9 cellular contexts compared by ENCODE assay signal in genomic region chr12:12533238-12533829, GRCh38. TPM values are rescaled to one million over a fixed set of nuclear protein-coding genes. Genes with fewer than 3 reads are reported as not detected.
A peak's percentile ranks its signal among the peaks of the same experiment; 100 is the strongest.
DNase-seq lines count a peak whose midpoint lies in the region; ATAC-seq, FAIRE-seq and TF ChIP-seq lines count a peak whose summit lies in the region.
"Had no signal": no experiment of that assay in that cellular context is flagged by ENCODE, and none has a peak within 500 bp of the region (broad histone marks: within the 10 kb centered on the region; RNA-seq: fewer than 3 reads in every experiment).

No MANE protein-coding gene starts in this region.

- ATAC-seq in T-cell (replicated peaks in 1 of 4) = no peak
- ATAC-seq in HG03108 (IDR thresholded peaks at IDR 0.05; ENCODE audit: unreplicated experiment) = no peak

- CTCF ChIA-PET in T-cell (lab: Charles Lee) = interaction anchor here in 1 of 2 donors (0.6 to 1.2 kb wide), 6 partner anchors 11 to 566 kb away, joined by 3 to 7 read pairs (median 3); no protein-coding TSS in a partner anchor
- CTCF ChIA-PET in HEK293T (lab: Yijun Ruan, JAX) = interaction anchor here (0.7 to 1.0 kb wide), 2 partner anchors 22 to 139 kb away, joined by 3 read pairs; no protein-coding TSS in a partner anchor

- H3K36me3 ChIP-seq in left ventricle myocardium inferior = no peaks in the 10 kb centered on the region
- H3K36me3 ChIP-seq in small intestine (ENCODE audit: control insufficient read depth in 2 of 2, insufficient read depth in 2 of 2, low read length in 2 of 2) = no peaks in the 10 kb centered on the region

- H3K27me3 Mint-ChIP-seq in T-cell = no peaks in the 10 kb centered on the region

- TF ChIP-seq CTCF in left ventricle myocardium inferior (IDR thresholded peaks at IDR 0.05; ENCODE audit: borderline replicate concordance) = no peak

- POLR2A ChIA-PET in T-cell (lab: Charles Lee) = interaction anchor here (0.6 to 1.0 kb wide), 5 partner anchors 13 to 164 kb away, joined by 3 to 7 read pairs (median 3); no protein-coding TSS in a partner anchor
- POLR2A ChIA-PET in HEK293T (lab: Yijun Ruan, JAX) = no interaction called here

- H3K36me3 Mint-ChIP-seq in T-cell = peaks cover 12% of the 10 kb centered on the region

- H3K27ac Mint-ChIP-seq in T-cell = peak overlapping the region; percentile 83 to 84

- no peak overlapping the region for H3K4me3 Mint-ChIP-seq in T-cell

- H3K4me1 ChIP-seq in left ventricle myocardium inferior (peaks cover 66% of the 10 kb centered on the region), small intestine (ENCODE audit: control insufficient read depth in 2 of 2, insufficient read depth in 1 of 2, low read depth in 1 of 2, low read length in 1 of 2) (peaks cover 3 to 5% of the 10 kb centered on the region in 2 donors)

- no peaks in the 10 kb centered on the region for H3K9me3 Mint-ChIP-seq in T-cell

- WGBS in small intestine, 3 donors = 24 to 49% (median 35%) methylated on average over 6 of the region's 6 CpGs

- no peak for FAIRE-seq in small intestine (lab: Jason Lieb, UNC)
- FAIRE-seq: A204.1 had no signal

- H3K27ac ChIP-seq in left ventricle myocardium inferior (replicated peaks) (peak overlapping the region; percentile 80), small intestine (ENCODE audit: low read depth in 1 of 2, low read length in 1 of 2) (peak overlapping the region; percentile 67 to 71)

- intact Hi-C loops in left ventricle myocardium inferior (cut with micrococcal nuclease) = no loop called here

- H3K9me3 ChIP-seq in left ventricle myocardium inferior (replicated peaks) (no peaks in the 10 kb centered on the region), small intestine (ENCODE audit: control insufficient read depth, low read depth) (no peaks in the 10 kb centered on the region)

- peaks cover 34 to 55% (median 53%) of the 10 kb centered on the region in 3 donors for H3K4me1 Mint-ChIP-seq in T-cell

- peak; percentile 58 for DNase-seq in DMS 273 (lab: John Stamatoyannopoulos, UW; ENCODE audit: unreplicated experiment)
- DNase-seq in DMS 273 treated with DMSO at 0.1 percent for 48 hours (lab: John Stamatoyannopoulos, UW) = no peak
- DNase-seq in T-cell = no peak
- peak; percentile 34 for DNase-seq in left ventricle myocardium inferior
- DNase-seq in small intestine = peak; percentile 73
- DNase-seq in HEK293T (ENCODE audit: extremely low spot score) = no peak
- DNase-seq in NCI-H187 (lab: John Stamatoyannopoulos, UW) = no peak

- no peaks in the 10 kb centered on the region for H3K27me3 ChIP-seq in left ventricle myocardium inferior (ENCODE audit: low read depth)
- no peaks in the 10 kb centered on the region for H3K27me3 ChIP-seq in small intestine (ENCODE audit: control insufficient read depth in 2 of 2, insufficient read depth in 2 of 2, low read length in 2 of 2)

- no peak overlapping the region for H3K4me3 ChIP-seq in left ventricle myocardium inferior
- no peak overlapping the region for H3K4me3 ChIP-seq in small intestine (ENCODE audit: low read depth in 1 of 2, low read length in 2 of 2)

TF ChIP-seq in HEK293T, 16 proteins besides CTCF, POLR2A, EP300 and RAD21:
- no peak for TF ChIP-seq ZNF384 (IDR thresholded peaks at IDR 0.05)
- TF ChIP-seq LEF1 (IDR thresholded peaks at IDR 0.05; ENCODE audit: borderline replicate concordance) = no peak
- no peak for TF ChIP-seq TARDBP (IDR thresholded peaks at IDR 0.05)
- no peak for TF ChIP-seq ELF4 (IDR thresholded peaks at IDR 0.05)
- TF ChIP-seq FOXM1 (IDR thresholded peaks at IDR 0.05; ENCODE audit: borderline replicate concordance) = no peak
- no peak for TF ChIP-seq FOXK2 (IDR thresholded peaks at IDR 0.05)
- TF ChIP-seq SP1 (IDR thresholded peaks at IDR 0.05) = no peak
- no peak for TF ChIP-seq CTBP1 (IDR thresholded peaks at IDR 0.05; ENCODE audit: borderline replicate concordance)
- no peak for TF ChIP-seq HDGF (IDR thresholded peaks at IDR 0.05; ENCODE audit: borderline replicate concordance)
- no peak for TF ChIP-seq ARNT (IDR thresholded peaks at IDR 0.05)
- TF ChIP-seq BHLHE40 (IDR thresholded peaks at IDR 0.05; ENCODE audit: borderline replicate concordance) = no peak
- no peak for TF ChIP-seq FOXA1 (IDR thresholded peaks at IDR 0.05)
- TF ChIP-seq SUZ12 (IDR thresholded peaks at IDR 0.05) = no peak
- no peak for TF ChIP-seq NFRKB (IDR thresholded peaks at IDR 0.05)
- no peak for TF ChIP-seq L3MBTL2 (conservative IDR thresholded peaks at IDR 0.05)
- no peak for TF ChIP-seq PKNOX1 (IDR thresholded peaks at IDR 0.05)

RNA-seq across cellular contexts. Expression of gene DUSP16, which starts 29.3 kb away (rescaled TPM):
- total RNA-seq in T-cell (10 to 100 TPM; 44.6 to 72.3 (median 61.0) TPM), left ventricle myocardium inferior (16.4 TPM)
- 10 to 100 TPM; 22.5 to 33.1 (median 27.0) TPM for polyA plus RNA-seq in small intestine

Comparison
In these comparisons a context has a peak if more than half of its experiments do, and no peak if none do; other contexts are left out.
1. DNase-seq: peak in DMS 273 (single experiment), left ventricle myocardium inferior (single experiment) and small intestine (single experiment); none in DMS 273 treated with DMSO at 0.1 percent for 48 hours (single experiment), T-cell (0 of 34), HEK293T (single experiment) and NCI-H187 (0 of 2).